19 cellular contexts compared by ENCODE assay signal in genomic region chr17:57366177-57366557, GRCh38.
A peak's percentile ranks its signal among the peaks of the same experiment; 100 is the strongest.
DNase-seq lines count a peak whose midpoint lies in the region; ATAC-seq and TF ChIP-seq lines count a peak whose summit lies in the region.
"Had no signal": no experiment of that assay in that cellular context is flagged by ENCODE, and none has a peak within 500 bp of the region (broad histone marks: within the 10 kb centered on the region; RNA-seq: fewer than 3 reads in every experiment).

No MANE protein-coding gene starts in this region.

- TF ChIP-seq CTCF in C4-2B (conservative IDR thresholded peaks at IDR 0.05): no peak; the same call in 1 of the 2 replicates
- peak; percentile 10 for TF ChIP-seq CTCF in psoas muscle (IDR thresholded peaks at IDR 0.05)
- TF ChIP-seq CTCF in PC-9 (conservative IDR thresholded peaks at IDR 0.05): no peak

- intact Hi-C loops in left ventricle myocardium superior (cut with micrococcal nuclease) (no loop called here), psoas muscle (cut with DNase I) (no loop called here), PC-9 (cut with micrococcal nuclease; ENCODE audit: unreplicated experiment) (no loop called here)

- H3K4me2 ChIP-seq in PC-9: no peak overlapping the region

- H3K9me2 ChIP-seq in PC-9 (ENCODE audit: insufficient read depth): no peaks in the 10 kb centered on the region

- H4K20me1 ChIP-seq in PC-9 (ENCODE audit: insufficient read depth): no peaks in the 10 kb centered on the region

- POLR2A ChIA-PET in PC-9 (lab: Charles Lee; ENCODE audit: unreplicated experiment): no interaction called here

- H3K4me1 ChIP-seq in psoas muscle: peaks cover 88% of the 10 kb centered on the region
- peaks cover 30% of the 10 kb centered on the region for H3K4me1 ChIP-seq in PC-9 (replicated peaks; ENCODE audit: insufficient read depth)
- H3K4me1 ChIP-seq: sigmoid colon had no signal

- H3K79me2 ChIP-seq in PC-9 (ENCODE audit: low read depth): no peaks in the 10 kb centered on the region

- H3K27ac ChIP-seq in C4-2B (peak overlapping the region; percentile 57), psoas muscle (peak overlapping the region; percentile 93), PC-9 (no peak overlapping the region)
- H3K27ac ChIP-seq: brain microvascular endothelial cell, lower lobe of right lung, sigmoid colon had no signal

- H3K9me3 ChIP-seq in psoas muscle: no peaks in the 10 kb centered on the region
- H3K9me3 ChIP-seq in PC-9 (ENCODE audit: insufficient read depth, low read depth): no peaks in the 10 kb centered on the region
- H3K9me3 ChIP-seq: lower lobe of right lung, sigmoid colon had no signal

- H3K4me3 ChIP-seq in psoas muscle: peak overlapping the region; percentile 41
- no peak overlapping the region for H3K4me3 ChIP-seq in PC-9
- H3K4me3 ChIP-seq: lower lobe of right lung, sigmoid colon had no signal

- DNase-seq in NCI-H526 treated with DMSO at 0.1 percent for 48 hours (lab: John Stamatoyannopoulos, UW) (peak; percentile 6), left ventricle myocardium superior (no peak), psoas muscle (no peak), PC-9 (no peak), NCI-H82 treated with DMSO at 0.1 percent for 48 hours (lab: John Stamatoyannopoulos, UW; ENCODE audit: unreplicated experiment) (no peak), NCI-H2107 (lab: John Stamatoyannopoulos, UW) (no peak), HuH-7.5 (ENCODE audit: low spot score) (no peak)
- DNase-seq: activated CD4-positive, alpha-beta T cell treated with anti-CD3 and anti-CD28 coated beads for 48 hours; activated naive CD8-positive, alpha-beta T cell treated with anti-CD3 and anti-CD28 coated beads, Interleukin-2, amount 10 ng/mL, durations not matched to agents 7 days and 5 days; brain microvascular endothelial cell; CD4-positive, alpha-beta memory T cell; cortex of kidney; head of caudate nucleus; lower lobe of right lung; NCI-H510A treated with DMSO at 0.1 percent for 48 hours; occipital lobe; SHP77 treated with DMSO at 0.1 percent for 48 hours; sigmoid colon had no signal

- no peak overlapping the region for H2AFZ ChIP-seq in PC-9

- H3F3A ChIP-seq in PC-9 (ENCODE audit: insufficient read depth, low read depth): peaks cover 13% of the 10 kb centered on the region

- H3K27me3 ChIP-seq in psoas muscle (ENCODE audit: insufficient read depth in 3 of 3, low read length in 2 of 3): no peaks in the 10 kb centered on the region
- no peaks in the 10 kb centered on the region for H3K27me3 ChIP-seq in PC-9 (ENCODE audit: insufficient read depth, low read depth)
- H3K27me3 ChIP-seq: brain microvascular endothelial cell, sigmoid colon had no signal

- H3K36me3 ChIP-seq in psoas muscle (ENCODE audit: insufficient read depth in 1 of 2, low read depth in 1 of 2) (no peaks in the 10 kb centered on the region), PC-9 (ENCODE audit: low read depth) (no peaks in the 10 kb centered on the region)
- H3K36me3 ChIP-seq: brain microvascular endothelial cell, lower lobe of right lung, sigmoid colon had no signal

- peak; percentile 2 for ATAC-seq in left ventricle myocardium superior
- peak; percentile 29 to 75 (median 62) for ATAC-seq in psoas muscle

- CTCF ChIA-PET in PC-9 (lab: Charles Lee): no interaction called here

- no TSS peak for BruUV-seq in PC-9 (replicated peaks; lab: Mats Ljungman, UMichigan)

- 44 to 58% (median 46%) methylated on average over 6 of the region's 6 CpGs for whole genome bisulfite sequencing in psoas muscle, 3 donors
